Comparison of ENCODE assay signal across 2 cellular contexts in genomic region chr6:7557652-7558051, GRCh38.
TF ChIP-seq lines count a peak whose summit lies in the region.

No MANE protein-coding gene starts in this region.

TF ChIP-seq in A549, 52 proteins besides CTCF, POLR2A, EP300 and RAD21 (continued from another document):
- no peak for TF ChIP-seq CHD2 (IDR thresholded peaks at IDR 0.05; ENCODE audit: low read length, partially characterized antibody)

TF ChIP-seq in WTC11, 78 proteins besides CTCF, POLR2A, EP300 and RAD21 (continued from another document):
- TF ChIP-seq ZNF425 (CRISPR knock-in tag; conservative IDR thresholded peaks at IDR 0.05): no peak
- no peak for TF ChIP-seq ZNF232 (CRISPR knock-in tag; IDR thresholded peaks at IDR 0.05)
- no peak for TF ChIP-seq JUN (CRISPR knock-in tag; IDR thresholded peaks at IDR 0.05)
- TF ChIP-seq NR2C2 (CRISPR knock-in tag; IDR thresholded peaks at IDR 0.05): no peak
- TF ChIP-seq ZNF121 (CRISPR knock-in tag; IDR thresholded peaks at IDR 0.05): no peak
- no peak for TF ChIP-seq EMX1 (CRISPR knock-in tag; IDR thresholded peaks at IDR 0.05)
- TF ChIP-seq ZBTB43 (CRISPR knock-in tag; IDR thresholded peaks at IDR 0.05): no peak
- no peak for TF ChIP-seq KAT7 (CRISPR knock-in tag; IDR thresholded peaks at IDR 0.05; ENCODE audit: borderline replicate concordance)
- TF ChIP-seq FOXP4 (CRISPR knock-in tag; IDR thresholded peaks at IDR 0.05): no peak
- TF ChIP-seq SP1 (CRISPR knock-in tag; conservative IDR thresholded peaks at IDR 0.05): no peak
- TF ChIP-seq GABPB1 (CRISPR knock-in tag; IDR thresholded peaks at IDR 0.05): no peak
- TF ChIP-seq E2F4 (CRISPR knock-in tag; IDR thresholded peaks at IDR 0.05; ENCODE audit: borderline replicate concordance, low read depth): no peak
- TF ChIP-seq GRHL2 (CRISPR knock-in tag; IDR thresholded peaks at IDR 0.05; ENCODE audit: insufficient replicate concordance, severe bottlenecking): no peak
